In genomic region chr13:32555613-32556012, GRCh38 we compare ENCODE assay signal across 3 cellular contexts.
"Had no signal": no experiment of that assay in that cellular context is flagged by ENCODE, and none has a peak within 500 bp of the region (broad histone marks: within the 10 kb centered on the region; RNA-seq: fewer than 3 reads in every experiment).

No MANE protein-coding gene starts in this region.

- DNase-seq: GDM1, GF-D8 had no signal

- ATAC-seq: GM12878 had no signal
